In the genomic region with DNA sequence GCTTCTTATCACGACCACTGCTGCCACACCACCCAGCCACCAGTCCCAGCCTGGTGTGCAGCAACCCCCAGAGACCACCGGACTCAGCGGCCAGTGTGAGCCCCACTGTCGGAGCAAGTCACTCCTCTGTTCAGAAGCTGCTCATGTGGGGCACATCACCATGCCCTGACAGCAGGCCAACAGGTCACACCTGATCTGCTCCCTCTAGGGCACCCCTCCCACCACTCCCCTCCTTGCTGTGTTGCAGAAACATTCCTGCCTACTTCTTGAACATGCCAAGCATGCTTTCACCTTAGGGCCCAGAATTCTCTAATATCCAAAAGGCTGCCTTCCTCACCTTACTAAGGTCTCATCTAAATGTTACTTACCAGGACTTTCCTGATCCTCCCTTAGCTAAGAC, we compare ENCODE assay signal across 1 cellular context.
TF ChIP-seq lines count a peak whose summit lies in the region.

No MANE protein-coding gene starts in this region.

TF ChIP-seq in GM23338, 12 proteins besides CTCF, POLR2A, EP300 and RAD21 (continued from another document):
- TF ChIP-seq, protein P1, sequence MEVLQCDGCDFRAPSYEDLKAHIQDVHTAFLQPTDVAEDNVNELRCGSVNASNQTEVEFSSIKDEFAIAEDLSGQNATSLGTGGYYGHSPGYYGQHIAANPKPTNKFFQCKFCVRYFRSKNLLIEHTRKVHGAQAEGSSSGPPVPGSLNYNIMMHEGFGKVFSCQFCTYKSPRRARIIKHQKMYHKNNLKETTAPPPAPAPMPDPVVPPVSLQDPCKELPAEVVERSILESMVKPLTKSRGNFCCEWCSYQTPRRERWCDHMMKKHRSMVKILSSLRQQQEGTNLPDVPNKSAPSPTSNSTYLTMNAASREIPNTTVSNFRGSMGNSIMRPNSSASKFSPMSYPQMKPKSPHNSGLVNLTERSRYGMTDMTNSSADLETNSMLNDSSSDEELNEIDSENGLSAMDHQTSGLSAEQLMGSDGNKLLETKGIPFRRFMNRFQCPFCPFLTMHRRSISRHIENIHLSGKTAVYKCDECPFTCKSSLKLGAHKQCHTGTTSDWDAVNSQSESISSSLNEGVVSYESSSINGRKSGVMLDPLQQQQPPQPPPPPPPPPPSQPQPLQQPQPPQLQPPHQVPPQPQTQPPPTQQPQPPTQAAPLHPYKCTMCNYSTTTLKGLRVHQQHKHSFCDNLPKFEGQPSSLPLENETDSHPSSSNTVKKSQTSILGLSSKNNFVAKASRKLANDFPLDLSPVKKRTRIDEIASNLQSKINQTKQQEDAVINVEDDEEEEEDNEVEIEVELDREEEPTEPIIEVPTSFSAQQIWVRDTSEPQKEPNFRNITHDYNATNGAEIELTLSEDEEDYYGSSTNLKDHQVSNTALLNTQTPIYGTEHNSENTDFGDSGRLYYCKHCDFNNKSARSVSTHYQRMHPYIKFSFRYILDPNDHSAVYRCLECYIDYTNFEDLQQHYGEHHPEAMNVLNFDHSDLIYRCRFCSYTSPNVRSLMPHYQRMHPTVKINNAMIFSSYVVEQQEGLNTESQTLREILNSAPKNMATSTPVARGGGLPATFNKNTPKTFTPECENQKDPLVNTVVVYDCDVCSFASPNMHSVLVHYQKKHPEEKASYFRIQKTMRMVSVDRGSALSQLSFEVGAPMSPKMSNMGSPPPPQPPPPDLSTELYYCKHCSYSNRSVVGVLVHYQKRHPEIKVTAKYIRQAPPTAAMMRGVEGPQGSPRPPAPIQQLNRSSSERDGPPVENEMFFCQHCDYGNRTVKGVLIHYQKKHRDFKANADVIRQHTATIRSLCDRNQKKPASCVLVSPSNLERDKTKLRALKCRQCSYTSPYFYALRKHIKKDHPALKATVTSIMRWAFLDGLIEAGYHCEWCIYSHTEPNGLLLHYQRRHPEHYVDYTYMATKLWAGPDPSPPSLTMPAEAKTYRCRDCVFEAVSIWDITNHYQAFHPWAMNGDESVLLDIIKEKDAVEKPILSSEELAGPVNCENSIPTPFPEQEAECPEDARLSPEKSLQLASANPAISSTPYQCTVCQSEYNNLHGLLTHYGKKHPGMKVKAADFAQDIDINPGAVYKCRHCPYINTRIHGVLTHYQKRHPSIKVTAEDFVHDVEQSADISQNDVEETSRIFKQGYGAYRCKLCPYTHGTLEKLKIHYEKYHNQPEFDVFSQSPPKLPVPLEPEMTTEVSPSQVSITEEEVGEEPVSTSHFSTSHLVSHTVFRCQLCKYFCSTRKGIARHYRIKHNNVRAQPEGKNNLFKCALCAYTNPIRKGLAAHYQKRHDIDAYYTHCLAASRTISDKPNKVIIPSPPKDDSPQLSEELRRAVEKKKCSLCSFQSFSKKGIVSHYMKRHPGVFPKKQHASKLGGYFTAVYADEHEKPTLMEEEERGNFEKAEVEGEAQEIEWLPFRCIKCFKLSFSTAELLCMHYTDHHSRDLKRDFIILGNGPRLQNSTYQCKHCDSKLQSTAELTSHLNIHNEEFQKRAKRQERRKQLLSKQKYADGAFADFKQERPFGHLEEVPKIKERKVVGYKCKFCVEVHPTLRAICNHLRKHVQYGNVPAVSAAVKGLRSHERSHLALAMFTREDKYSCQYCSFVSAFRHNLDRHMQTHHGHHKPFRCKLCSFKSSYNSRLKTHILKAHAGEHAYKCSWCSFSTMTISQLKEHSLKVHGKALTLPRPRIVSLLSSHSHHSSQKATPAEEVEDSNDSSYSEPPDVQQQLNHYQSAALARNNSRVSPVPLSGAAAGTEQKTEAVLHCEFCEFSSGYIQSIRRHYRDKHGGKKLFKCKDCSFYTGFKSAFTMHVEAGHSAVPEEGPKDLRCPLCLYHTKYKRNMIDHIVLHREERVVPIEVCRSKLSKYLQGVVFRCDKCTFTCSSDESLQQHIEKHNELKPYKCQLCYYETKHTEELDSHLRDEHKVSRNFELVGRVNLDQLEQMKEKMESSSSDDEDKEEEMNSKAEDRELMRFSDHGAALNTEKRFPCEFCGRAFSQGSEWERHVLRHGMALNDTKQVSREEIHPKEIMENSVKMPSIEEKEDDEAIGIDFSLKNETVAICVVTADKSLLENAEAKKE (CRISPR knock-in tag; IDR thresholded peaks at IDR 0.05), result no peak
- TF ChIP-seq EZH2phosphoT487 (IDR thresholded peaks at IDR 0.05; ENCODE audit: unreplicated experiment) (no peak), EZH2 (IDR thresholded peaks at IDR 0.05; ENCODE audit: low read depth, unreplicated experiment) (no peak), CREB1 (CRISPR knock-in tag; IDR thresholded peaks at IDR 0.05; ENCODE audit: low read depth) (no peak), NANOG (IDR thresholded peaks at IDR 0.05; ENCODE audit: borderline replicate concordance) (no peak), ZNF331 (CRISPR knock-in tag; IDR thresholded peaks at IDR 0.05; ENCODE audit: low read depth) (no peak), ZNF114 (CRISPR knock-in tag; IDR thresholded peaks at IDR 0.05) (no peak)
- TF ChIP-seq, protein P2, sequence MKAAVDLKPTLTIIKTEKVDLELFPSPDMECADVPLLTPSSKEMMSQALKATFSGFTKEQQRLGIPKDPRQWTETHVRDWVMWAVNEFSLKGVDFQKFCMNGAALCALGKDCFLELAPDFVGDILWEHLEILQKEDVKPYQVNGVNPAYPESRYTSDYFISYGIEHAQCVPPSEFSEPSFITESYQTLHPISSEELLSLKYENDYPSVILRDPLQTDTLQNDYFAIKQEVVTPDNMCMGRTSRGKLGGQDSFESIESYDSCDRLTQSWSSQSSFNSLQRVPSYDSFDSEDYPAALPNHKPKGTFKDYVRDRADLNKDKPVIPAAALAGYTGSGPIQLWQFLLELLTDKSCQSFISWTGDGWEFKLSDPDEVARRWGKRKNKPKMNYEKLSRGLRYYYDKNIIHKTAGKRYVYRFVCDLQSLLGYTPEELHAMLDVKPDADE (IDR thresholded peaks at IDR 0.05), result no peak
